Comparison of ENCODE assay signal across 1 cellular context in genomic region chr20:3796477-3797225, GRCh38.
TF ChIP-seq lines count a peak whose summit lies in the region.

No MANE protein-coding gene starts in this region.

TF ChIP-seq in HepG2, 621 proteins besides CTCF, POLR2A, EP300 and RAD21 (continued from another document and continues in another):
- TF ChIP-seq ZBTB25 (CRISPR knock-in tag; IDR thresholded peaks at IDR 0.05) (no peak), U2AF1 (optimal IDR thresholded peaks at IDR 0.05; ENCODE audit: low read depth, low read length) (no peak), ZNF672 (CRISPR knock-in tag; IDR thresholded peaks at IDR 0.05) (no peak), CCDC6 (CRISPR knock-in tag; IDR thresholded peaks at IDR 0.05) (0 out of 2 replicates have a peak, but pooled peaks have one; percentile 34), GTF3A (CRISPR knock-in tag; conservative IDR thresholded peaks at IDR 0.05) (no peak), ZNF362 (CRISPR knock-in tag; IDR thresholded peaks at IDR 0.05; ENCODE audit: borderline replicate concordance) (no peak), ZNF777 (CRISPR knock-in tag; IDR thresholded peaks at IDR 0.05) (no peak; the same call in 1 of the 2 replicates), CSRNP1 (CRISPR knock-in tag; IDR thresholded peaks at IDR 0.05) (no peak; the same call in 1 of the 2 replicates), ZBTB7B (CRISPR knock-in tag; IDR thresholded peaks at IDR 0.05) (peak; percentile 47; the same call in 1 of the 2 replicates), RARG (CRISPR knock-in tag; IDR thresholded peaks at IDR 0.05; ENCODE audit: low read depth) (no peak), YEATS4 (CRISPR knock-in tag; IDR thresholded peaks at IDR 0.05; ENCODE audit: borderline replicate concordance) (0 out of 2 replicates have a peak, but pooled peaks have one; percentile 42), TFDP1 (CRISPR knock-in tag; IDR thresholded peaks at IDR 0.05; ENCODE audit: borderline replicate concordance) (no peak), TIGD3 (CRISPR knock-in tag; IDR thresholded peaks at IDR 0.05; ENCODE audit: borderline replicate concordance) (0 out of 2 replicates have a peak, but pooled peaks have one; percentile 55), ZNF782 (CRISPR knock-in tag; IDR thresholded peaks at IDR 0.05; ENCODE audit: borderline replicate concordance) (no peak), ZNF3 (CRISPR knock-in tag; IDR thresholded peaks at IDR 0.05) (no peak), ZFP62 (CRISPR knock-in tag; IDR thresholded peaks at IDR 0.05) (no peak), MATR3 (CRISPR knock-in tag; IDR thresholded peaks at IDR 0.05) (no peak), RBFOX2 (IDR thresholded peaks at IDR 0.05; ENCODE audit: low read depth, low read length) (peak; percentile 60), ZNF513 (CRISPR knock-in tag; conservative IDR thresholded peaks at IDR 0.05) (peak; percentile 60; the same call in 1 of the 2 replicates), TCF7 (IDR thresholded peaks at IDR 0.05; ENCODE audit: low read depth) (no peak), ZNF780A (CRISPR knock-in tag; IDR thresholded peaks at IDR 0.05) (no peak), NR3C1 (CRISPR knock-in tag; IDR thresholded peaks at IDR 0.05) (0 out of 2 replicates have a peak, but pooled peaks have one; percentile 72), ZNF547 (CRISPR knock-in tag; IDR thresholded peaks at IDR 0.05) (0 out of 2 replicates have a peak, but pooled peaks have one; percentile 49), ZNF703 (CRISPR knock-in tag; IDR thresholded peaks at IDR 0.05; ENCODE audit: borderline replicate concordance) (no peak), ISL2 (CRISPR knock-in tag; IDR thresholded peaks at IDR 0.05) (no peak), RFX3 (CRISPR knock-in tag; IDR thresholded peaks at IDR 0.05) (no peak), HNRNPK (IDR thresholded peaks at IDR 0.05; ENCODE audit: low read depth, low read length, poor library complexity, severe bottlenecking) (peak; percentile 94), CCAR2 (optimal IDR thresholded peaks at IDR 0.05; ENCODE audit: low read depth, low read length) (no peak), JUN (CRISPR knock-in tag; IDR thresholded peaks at IDR 0.05) (0 out of 2 replicates have a peak, but pooled peaks have one; percentile 15), ZNF275 (CRISPR knock-in tag; IDR thresholded peaks at IDR 0.05; ENCODE audit: borderline replicate concordance) (no peak), ZBTB14 (CRISPR knock-in tag; IDR thresholded peaks at IDR 0.05) (no peak), CBX5 (CRISPR knock-in tag; IDR thresholded peaks at IDR 0.05; ENCODE audit: borderline replicate concordance) (no peak), HMGXB4 (CRISPR knock-in tag; IDR thresholded peaks at IDR 0.05; ENCODE audit: borderline replicate concordance in 1 of 2, low read depth in 1 of 2) (no peak), NFE2 (CRISPR knock-in tag; IDR thresholded peaks at IDR 0.05) (no peak), CEBPG (CRISPR knock-in tag; IDR thresholded peaks at IDR 0.05) (no peak), KDM3A (CRISPR knock-in tag; IDR thresholded peaks at IDR 0.05; ENCODE audit: low read depth) (no peak), TFAP4 (IDR thresholded peaks at IDR 0.05; ENCODE audit: borderline replicate concordance, low read depth) (no peak), ZNF367 (CRISPR knock-in tag; IDR thresholded peaks at IDR 0.05; ENCODE audit: borderline replicate concordance) (no peak), HIC2 (CRISPR knock-in tag; IDR thresholded peaks at IDR 0.05; ENCODE audit: low read depth) (0 out of 2 replicates have a peak, but pooled peaks have one; percentile 14), ZNF280D (CRISPR knock-in tag; IDR thresholded peaks at IDR 0.05) (peak; percentile 51; the same call in 1 of the 2 replicates)
